Comparison of ENCODE assay signal across 1 cellular context in the genomic region with DNA sequence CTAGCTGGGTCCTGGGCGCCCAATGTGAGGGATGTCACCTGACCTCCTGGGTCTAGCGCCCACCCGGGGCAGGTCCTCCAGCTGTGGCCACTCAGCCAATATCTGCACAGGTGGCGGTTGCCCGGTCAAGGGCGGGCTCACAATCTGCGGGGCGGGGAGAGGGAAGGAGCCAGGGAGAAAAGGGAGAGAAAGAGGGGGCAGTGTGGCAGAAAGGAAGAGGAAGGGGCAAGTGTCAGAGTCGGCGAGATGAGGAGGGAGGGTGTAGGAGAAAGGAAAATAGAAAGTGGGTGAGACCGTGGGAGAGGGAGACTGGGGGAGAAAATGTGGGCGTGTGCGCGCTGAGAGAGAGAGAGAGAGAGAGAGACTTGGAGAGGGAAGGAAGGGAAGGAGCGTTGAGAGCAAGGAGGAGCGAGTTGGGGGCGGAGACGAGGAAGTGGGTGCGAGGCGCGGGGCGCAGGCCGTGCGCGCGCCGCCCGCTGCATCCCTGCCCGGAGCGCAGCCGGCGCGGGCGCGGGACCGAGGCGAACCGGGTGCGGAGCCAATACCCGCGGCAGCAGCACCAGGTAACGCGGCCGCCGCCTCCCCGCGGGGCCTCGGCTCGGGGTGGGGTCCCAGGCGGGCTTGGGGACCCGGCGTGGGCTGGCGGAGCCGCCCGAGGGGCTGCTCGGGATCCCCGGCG.
TF ChIP-seq lines count a peak whose summit lies in the region.

A gene with protein sequence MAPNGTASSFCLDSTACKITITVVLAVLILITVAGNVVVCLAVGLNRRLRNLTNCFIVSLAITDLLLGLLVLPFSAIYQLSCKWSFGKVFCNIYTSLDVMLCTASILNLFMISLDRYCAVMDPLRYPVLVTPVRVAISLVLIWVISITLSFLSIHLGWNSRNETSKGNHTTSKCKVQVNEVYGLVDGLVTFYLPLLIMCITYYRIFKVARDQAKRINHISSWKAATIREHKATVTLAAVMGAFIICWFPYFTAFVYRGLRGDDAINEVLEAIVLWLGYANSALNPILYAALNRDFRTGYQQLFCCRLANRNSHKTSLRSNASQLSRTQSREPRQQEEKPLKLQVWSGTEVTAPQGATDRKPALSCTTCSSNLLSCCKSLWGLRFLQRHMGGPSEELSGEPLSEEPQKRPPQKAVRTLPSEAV (plus strand): TSS at position 479 of the 679 bp plus-strand sequence. CDS start 25,163 bp downstream, outside the sequence.

TF ChIP-seq in K562, 482 proteins besides CTCF, POLR2A, EP300 and RAD21:
- TF ChIP-seq, protein P1, sequence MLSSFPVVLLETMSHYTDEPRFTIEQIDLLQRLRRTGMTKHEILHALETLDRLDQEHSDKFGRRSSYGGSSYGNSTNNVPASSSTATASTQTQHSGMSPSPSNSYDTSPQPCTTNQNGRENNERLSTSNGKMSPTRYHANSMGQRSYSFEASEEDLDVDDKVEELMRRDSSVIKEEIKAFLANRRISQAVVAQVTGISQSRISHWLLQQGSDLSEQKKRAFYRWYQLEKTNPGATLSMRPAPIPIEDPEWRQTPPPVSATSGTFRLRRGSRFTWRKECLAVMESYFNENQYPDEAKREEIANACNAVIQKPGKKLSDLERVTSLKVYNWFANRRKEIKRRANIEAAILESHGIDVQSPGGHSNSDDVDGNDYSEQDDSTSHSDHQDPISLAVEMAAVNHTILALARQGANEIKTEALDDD (IDR thresholded peaks at IDR 0.05) = no peak
- TF ChIP-seq OTX1 (CRISPR knock-in tag; IDR thresholded peaks at IDR 0.05) (no peak), EGR1 (conservative IDR thresholded peaks at IDR 0.05) (0 out of 2 replicates have a peak, but pooled peaks have one; percentile 5), LEF1 (IDR thresholded peaks at IDR 0.05) (no peak), SLC30A9 (CRISPR knock-in tag; IDR thresholded peaks at IDR 0.05) (no peak), KDM5B (IDR thresholded peaks at IDR 0.05; ENCODE audit: insufficient replicate concordance, low read depth, low read length) (no peak), NBN (IDR thresholded peaks at IDR 0.05; ENCODE audit: low read depth) (no peak)
